14 cellular contexts compared by ENCODE assay signal in the genomic region with DNA sequence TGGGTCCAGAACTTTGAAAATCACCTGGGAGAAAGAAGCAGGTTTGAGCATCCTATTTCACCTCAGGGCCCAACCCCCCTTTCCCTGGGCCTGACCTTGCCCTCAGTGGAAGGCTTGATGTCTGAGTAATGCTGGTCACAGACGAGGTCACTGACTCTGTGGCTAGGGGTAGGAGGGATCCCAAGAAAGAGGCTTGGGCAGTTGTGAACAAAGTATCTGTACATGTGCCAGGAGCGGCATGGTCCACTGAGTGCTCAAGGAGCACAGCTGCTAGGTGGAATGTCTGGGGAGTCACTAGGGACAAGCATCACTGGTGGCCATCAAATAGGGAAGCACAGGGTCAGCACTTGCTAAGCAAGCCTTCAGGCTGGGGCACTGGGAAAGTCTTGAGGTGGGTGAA. TPM values are rescaled to one million over a fixed set of nuclear protein-coding genes. Genes with fewer than 3 reads are reported as not detected.
A peak's percentile ranks its signal among the peaks of the same experiment; 100 is the strongest.
DNase-seq lines count a peak whose midpoint lies in the region; ATAC-seq, FAIRE-seq and TF ChIP-seq lines count a peak whose summit lies in the region.
"Had no signal": no experiment of that assay in that cellular context is flagged by ENCODE, and none has a peak within 500 bp of the region (broad histone marks: within the 10 kb centered on the region; RNA-seq: fewer than 3 reads in every experiment).

No MANE protein-coding gene starts in this region.

- no TSS peak for BruUV-seq in Panc1 (replicated peaks; lab: Mats Ljungman, UMichigan)
- BruUV-seq in HepG2 (replicated peaks; lab: Mats Ljungman, UMichigan) = no TSS peak

- no peaks in the 10 kb centered on the region for H3K79me2 ChIP-seq in HepG2 (ENCODE audit: insufficient read depth, low read length)

- H3K9me3 Mint-ChIP-seq in CD14-positive monocyte = no peaks in the 10 kb centered on the region
- no peaks in the 10 kb centered on the region for H3K9me3 Mint-ChIP-seq in activated CD8-positive, alpha-beta T cell treated with anti-CD3 and anti-CD28 coated beads for 36 hours
- H3K9me3 Mint-ChIP-seq: endodermal cell, H9 had no signal

- H3K4me3 ChIP-seq in Panc1 (ENCODE audit: low read depth in 2 of 2, low read length in 2 of 2) (no peak overlapping the region), HepG2 (replicated peaks in 1 of 3; ENCODE audit: insufficient read depth in 1 of 3, low read depth in 2 of 3, low read length in 3 of 3) (no peak overlapping the region), foreskin fibroblast (ENCODE audit: low read depth in 1 of 2, low read length in 2 of 2) (no peak overlapping the region)
- H3K4me3 ChIP-seq: mucosa of descending colon, sigmoid colon, testis had no signal

- H3K36me3 ChIP-seq in Panc1 (ENCODE audit: control insufficient read depth, insufficient read depth, low read length) (no peaks in the 10 kb centered on the region; the same call in 1 of the 2 replicates), HepG2 (replicated peaks in 1 of 2; ENCODE audit: control insufficient read depth in 1 of 2, insufficient read depth in 2 of 2, low read length in 2 of 2) (peaks cover 3 to 12% of the 10 kb centered on the region in 2 experiments; a peak in 4 of 5 replicates)

- no peak for FAIRE-seq in HepG2 (lab: Jason Lieb, UNC)

- TF ChIP-seq RAD21 in HepG2 (CRISPR knock-in tag; IDR thresholded peaks at IDR 0.05) = no peak

- no peak overlapping the region for H3K9ac ChIP-seq in HepG2 (ENCODE audit: insufficient read depth, low read depth, low read length)

- H3K9me3 ChIP-seq in Panc1 (ENCODE audit: control insufficient read depth, insufficient read depth, low read depth, low read length) (no peaks in the 10 kb centered on the region), HepG2 (ENCODE audit: low read length) (no peaks in the 10 kb centered on the region)
- H3K9me3 ChIP-seq: mucosa of descending colon, sigmoid colon, testis had no signal

- H3K4me2 ChIP-seq in HepG2 (ENCODE audit: low read depth, low read length) = no peak overlapping the region

- DNase-seq in CD14-positive monocyte (ENCODE audit: low spot score) (no peak), Panc1 (ENCODE audit: low read depth, low spot score) (no peak), HepG2 (ENCODE audit: low spot score) (no peak), NCI-H2081 treated with DMSO at 0.1 percent for 48 hours (lab: John Stamatoyannopoulos, UW) (no peak), foreskin fibroblast (no peak)
- no peak for DNase-seq in activated CD8-positive, alpha-beta T cell treated with anti-CD3 and anti-CD28 coated beads for 36 hours
- DNase-seq: anterior cingulate cortex, NCI-H1436 treated with DMSO at 0.1 percent for 48 hours, SIG-M5, sigmoid colon had no signal

- TF ChIP-seq EP300 in HepG2 (IDR thresholded peaks at IDR 0.05; ENCODE audit: low read depth in 2 of 2, low read length in 2 of 2) = no peak
- no peak for TF ChIP-seq EP300 in HepG2 (CRISPR knock-in tag; IDR thresholded peaks at IDR 0.05; ENCODE audit: borderline replicate concordance)

- peaks cover 0 to 3% (median 2%) of the 10 kb centered on the region in 3 donors for H3K27me3 Mint-ChIP-seq in CD14-positive monocyte (ENCODE audit: low read depth in 3 of 3)
- H3K27me3 Mint-ChIP-seq in activated CD8-positive, alpha-beta T cell treated with anti-CD3 and anti-CD28 coated beads for 36 hours = no peaks in the 10 kb centered on the region

- ATAC-seq in Panc1 (peak; percentile 14), HepG2 (peak; percentile 23)
- no peak for ATAC-seq in activated CD8-positive, alpha-beta T cell treated with anti-CD3 and anti-CD28 coated beads for 36 hours

- no peak overlapping the region for H3K4me3 Mint-ChIP-seq in CD14-positive monocyte
- no peak overlapping the region for H3K4me3 Mint-ChIP-seq in activated CD8-positive, alpha-beta T cell treated with anti-CD3 and anti-CD28 coated beads for 36 hours
- H3K4me3 Mint-ChIP-seq: endodermal cell, H9 had no signal

- CTCF ChIA-PET in Panc1 (lab: Charles Lee) (interaction anchor here (0.7 to 1.0 kb wide), 2 partner anchors 65 to 467 kb away, joined by 3 to 5 read pairs; a partner anchor contains a TSS), HepG2 (lab: Yijun Ruan, JAX; ENCODE audit: low intra/inter-chr PET ratio, low total read pairs) (no interaction called here)
- CTCF ChIA-PET in activated CD8-positive, alpha-beta T cell treated with anti-CD3 and anti-CD28 coated beads for 36 hours (lab: Charles Lee) = interaction anchor here (1.4 to 2.7 kb wide), 3 partner anchors 12 to 290 kb away, joined by 4 to 17 read pairs (median 13); a partner anchor contains a TSS

- peaks cover 12% of the 10 kb centered on the region for H3K4me1 Mint-ChIP-seq in CD14-positive monocyte
- H3K4me1 Mint-ChIP-seq in activated CD8-positive, alpha-beta T cell treated with anti-CD3 and anti-CD28 coated beads for 36 hours (ENCODE audit: low read depth) = peaks cover 23% of the 10 kb centered on the region
- H3K4me1 Mint-ChIP-seq: endodermal cell had no signal

- in situ Hi-C loops in Panc1 (cut with HindIII; ENCODE audit: low pct_unique_long_range_greater_than_20kb, low sequenced_read_pairs) = no loop called here
- in situ Hi-C loops in HepG2 (cut with HindIII; ENCODE audit: extremely low pct_ligation_motif_present, low pct_unique_long_range_greater_than_20kb) = loop anchor here (25.0 kb wide), 1 partner anchor 279 kb away; a partner anchor contains a TSS

- no peaks in the 10 kb centered on the region for H4K20me1 ChIP-seq in HepG2 (ENCODE audit: insufficient read depth, low read length)

- POLR2A ChIA-PET in Panc1 (lab: Charles Lee) (no interaction called here), HepG2 (lab: Yijun Ruan, JAX) (interaction anchor here (0.8 to 1.9 kb wide), 3 partner anchors 12 to 26 kb away, joined by 3 to 5 read pairs (median 4); a partner anchor contains a TSS)
- POLR2A ChIA-PET in activated CD8-positive, alpha-beta T cell treated with anti-CD3 and anti-CD28 coated beads for 36 hours (lab: Charles Lee) = interaction anchor here (2.9 kb wide), 1 partner anchor 65 kb away, joined by 14 read pairs; a partner anchor contains a TSS

- H3K4me1 ChIP-seq in Panc1 (ENCODE audit: control insufficient read depth, insufficient read depth, low read length) (no peaks in the 10 kb centered on the region), HepG2 (ENCODE audit: insufficient read depth, low read length) (peaks cover 14% of the 10 kb centered on the region)
- H3K4me1 ChIP-seq: sigmoid colon, testis had no signal

- H3K27me3 ChIP-seq in Panc1 (ENCODE audit: control insufficient read depth, insufficient read depth, low read length) (no peaks in the 10 kb centered on the region), HepG2 (ENCODE audit: control insufficient read depth in 1 of 2, insufficient read depth in 2 of 2, low read length in 2 of 2) (no peaks in the 10 kb centered on the region)
- H3K27me3 ChIP-seq: sigmoid colon, testis had no signal

- H3K36me3 Mint-ChIP-seq in CD14-positive monocyte = peaks cover 15 to 29% of the 10 kb centered on the region in 2 donors
- peaks cover 11% of the 10 kb centered on the region for H3K36me3 Mint-ChIP-seq in activated CD8-positive, alpha-beta T cell treated with anti-CD3 and anti-CD28 coated beads for 36 hours (ENCODE audit: low read depth)

- intact Hi-C loops in CD14-positive monocyte (cut with micrococcal nuclease) = loop anchor here (5.0 to 10.0 kb wide), 2 partner anchors 164 to 171 kb away; a partner anchor contains a TSS
- intact Hi-C loops in Panc1 (cut with micrococcal nuclease; ENCODE audit: unreplicated experiment) = no loop called here
- intact Hi-C loops in HepG2 (cut with micrococcal nuclease; ENCODE audit: unreplicated experiment) = loop anchor here (5.0 kb wide), 1 partner anchor 171 kb away; no protein-coding TSS in a partner anchor
- intact Hi-C loops in activated CD8-positive, alpha-beta T cell treated with anti-CD3 and anti-CD28 coated beads for 36 hours (cut with micrococcal nuclease) = loop anchor here (2.0 kb wide), 1 partner anchor 64 kb away; a partner anchor contains a TSS

- TF ChIP-seq CTCF in CD14-positive monocyte (IDR thresholded peaks at IDR 0.05) (no peak), Panc1 (IDR thresholded peaks at IDR 0.05) (no peak), HepG2 (CRISPR knock-in tag; IDR thresholded peaks at IDR 0.05) (no peak), foreskin fibroblast (IDR thresholded peaks at IDR 0.05; ENCODE audit: low read depth, low read length) (no peak)
- no peak for TF ChIP-seq CTCF in activated CD8-positive, alpha-beta T cell treated with anti-CD3 and anti-CD28 coated beads for 36 hours (IDR thresholded peaks at IDR 0.05)

- H3K27ac ChIP-seq in Panc1 (ENCODE audit: low read length) (no peak overlapping the region), HepG2 (ENCODE audit: extremely low read length, insufficient read depth, low read length) (no peak overlapping the region)
- H3K27ac ChIP-seq: sigmoid colon, testis had no signal

- 56% methylated on average over 2 of the region's 2 CpGs for WGBS in HepG2 (ENCODE audit: low lambda C conversion rate)

- no peak for TF ChIP-seq POLR2A in HepG2 (IDR thresholded peaks at IDR 0.05; ENCODE audit: insufficient read depth in 1 of 2, low read depth in 2 of 2, low read length in 2 of 2)

- H3K27ac Mint-ChIP-seq in CD14-positive monocyte = peak overlapping the region in 4 of 7 donors; percentile 10 to 36 (median 26)
- H3K27ac Mint-ChIP-seq in activated CD8-positive, alpha-beta T cell treated with anti-CD3 and anti-CD28 coated beads for 36 hours = no peak overlapping the region
- H3K27ac Mint-ChIP-seq: endodermal cell had no signal

- H2AFZ ChIP-seq in HepG2 (ENCODE audit: low read length) = no peak overlapping the region

RNA-seq across cellular contexts. Expression of a gene that starts 7.3 kb away (rescaled TPM):
- 1 to 10 TPM; 1.0 to 1.2 TPM for polyA plus RNA-seq in CD14-positive monocyte
- 14.1 TPM for total RNA-seq in Panc1 (2021; ENCODE audit: unreplicated experiment)
- polyA plus RNA-seq in Panc1 (2012; ENCODE audit: insufficient read length) = 19.7 TPM
- 13.3 and 14.3 TPM in 2 replicates for total RNA-seq in HepG2 (2016; rRNA removed; fragmentation: Illumina TruSeq; extraction: Trizol)
- 4.1 and 4.7 TPM in 2 replicates for total RNA-seq in HepG2 (2016; cell fraction: cytosol; rRNA removed; fragmentation: Illumina TruSeq; extraction: Trizol; ENCODE audit: low read depth)
- 12.6 and 13.9 TPM in 2 replicates for total RNA-seq in HepG2 (2016; cell fraction: insoluble cytoplasmic fraction; rRNA removed; fragmentation: Illumina TruSeq; extraction: Trizol)
- total RNA-seq in HepG2 (2016; cell fraction: membrane; rRNA removed; fragmentation: Illumina TruSeq; extraction: Trizol) = 10.5 and 10.7 TPM in 2 replicates
- total RNA-seq in HepG2 (2016; cell fraction: nucleus; rRNA removed; fragmentation: Illumina TruSeq; extraction: Trizol) = 9.0 and 9.1 TPM in 2 replicates
- polyA plus RNA-seq in HepG2 (2011; rRNA removed) = 9.7 and 14.9 TPM in 2 replicates
- polyA plus RNA-seq in HepG2 (2011; cell fraction: cytosol; rRNA removed) = 11.8 and 15.0 TPM in 2 replicates
- polyA plus RNA-seq in HepG2 (2011; cell fraction: nucleus; rRNA removed) = 12.1 and 12.2 TPM in 2 replicates
- 6.4 and 7.7 TPM in 2 replicates for polyA plus RNA-seq in HepG2 (2012)
- polyA plus RNA-seq in HepG2 (2016; cell fraction: cytosol; fragmentation: Illumina TruSeq; extraction: Trizol; ENCODE audit: low read depth) = 2.1 and 3.0 TPM in 2 replicates
- 15.2 TPM in 2 replicates for polyA plus RNA-seq in HepG2 (2016; cell fraction: insoluble cytoplasmic fraction; fragmentation: Illumina TruSeq; extraction: Trizol; ENCODE audit: low read depth)
- 5.5 and 5.6 TPM in 2 replicates for polyA plus RNA-seq in HepG2 (2016; cell fraction: membrane; fragmentation: Illumina TruSeq; extraction: Trizol; ENCODE audit: low read depth)
- 9.9 and 12.2 TPM in 2 replicates for polyA plus RNA-seq in HepG2 (2016; cell fraction: nucleus; fragmentation: Illumina TruSeq; extraction: Trizol; ENCODE audit: insufficient read depth, low read depth)
- 56.3 and 64.8 TPM in 2 replicates for polyA minus RNA-seq in HepG2 (2011; rRNA and poly(A)+ RNA removed; ENCODE audit: low replicate concordance)
- polyA minus RNA-seq in HepG2 (2011; cell fraction: cytosol; rRNA and poly(A)+ RNA removed) = 9.1 and 9.9 TPM in 2 replicates
- 24.2 and 24.7 TPM in 2 replicates for polyA minus RNA-seq in HepG2 (2011; cell fraction: nucleus; rRNA and poly(A)+ RNA removed)
- total RNA-seq in activated CD8-positive, alpha-beta T cell treated with anti-CD3 and anti-CD28 coated beads for 36 hours = 10 to 100 TPM; 18.1 to 18.7 TPM

RNA-seq across cellular contexts. Expression of a gene that starts 12.6 kb away (rescaled TPM):
- 10 to 100 TPM in 1 of 2 donors, 1 to 10 TPM in 1; 7.5 to 12.9 TPM for polyA plus RNA-seq in CD14-positive monocyte
- 6.8 TPM for total RNA-seq in Panc1 (2021; ENCODE audit: unreplicated experiment)
- 9.9 TPM for polyA plus RNA-seq in Panc1 (2012; ENCODE audit: insufficient read length)
- total RNA-seq in HepG2 (2016; rRNA removed; fragmentation: Illumina TruSeq; extraction: Trizol) = 17.2 and 17.7 TPM in 2 replicates
- total RNA-seq in HepG2 (2016; cell fraction: cytosol; rRNA removed; fragmentation: Illumina TruSeq; extraction: Trizol; ENCODE audit: low read depth) = 5.3 and 6.0 TPM in 2 replicates
- total RNA-seq in HepG2 (2016; cell fraction: insoluble cytoplasmic fraction; rRNA removed; fragmentation: Illumina TruSeq; extraction: Trizol) = 18.2 and 18.3 TPM in 2 replicates
- 12.5 and 13.9 TPM in 2 replicates for total RNA-seq in HepG2 (2016; cell fraction: membrane; rRNA removed; fragmentation: Illumina TruSeq; extraction: Trizol)
- 9.8 and 11.3 TPM in 2 replicates for total RNA-seq in HepG2 (2016; cell fraction: nucleus; rRNA removed; fragmentation: Illumina TruSeq; extraction: Trizol)
- polyA plus RNA-seq in HepG2 (2011; rRNA removed) = 17.8 and 25.3 TPM in 2 replicates
- 22.1 and 25.8 TPM in 2 replicates for polyA plus RNA-seq in HepG2 (2011; cell fraction: cytosol; rRNA removed)
- polyA plus RNA-seq in HepG2 (2011; cell fraction: nucleus; rRNA removed) = 23.7 and 30.7 TPM in 2 replicates
- polyA plus RNA-seq in HepG2 (2012) = 10.3 and 15.5 TPM in 2 replicates
- polyA plus RNA-seq in HepG2 (2016; cell fraction: cytosol; fragmentation: Illumina TruSeq; extraction: Trizol; ENCODE audit: low read depth) = 3.5 and 4.4 TPM in 2 replicates
- 15.1 and 17.0 TPM in 2 replicates for polyA plus RNA-seq in HepG2 (2016; cell fraction: insoluble cytoplasmic fraction; fragmentation: Illumina TruSeq; extraction: Trizol; ENCODE audit: low read depth)
- 8.7 and 9.4 TPM in 2 replicates for polyA plus RNA-seq in HepG2 (2016; cell fraction: membrane; fragmentation: Illumina TruSeq; extraction: Trizol; ENCODE audit: low read depth)
- polyA plus RNA-seq in HepG2 (2016; cell fraction: nucleus; fragmentation: Illumina TruSeq; extraction: Trizol; ENCODE audit: insufficient read depth, low read depth) = 19.1 and 19.7 TPM in 2 replicates
- polyA minus RNA-seq in HepG2 (2011; rRNA and poly(A)+ RNA removed; ENCODE audit: low replicate concordance) = 1.0 and 28.1 TPM in 2 replicates
- 8.4 and 13.7 TPM in 2 replicates for polyA minus RNA-seq in HepG2 (2011; cell fraction: cytosol; rRNA and poly(A)+ RNA removed)
- polyA minus RNA-seq in HepG2 (2011; cell fraction: nucleus; rRNA and poly(A)+ RNA removed) = 9.1 and 15.0 TPM in 2 replicates
- 1 to 10 TPM; 1.3 to 2.2 TPM for total RNA-seq in activated CD8-positive, alpha-beta T cell treated with anti-CD3 and anti-CD28 coated beads for 36 hours

RNA-seq across cellular contexts. Expression of a gene that starts 25.9 kb away (rescaled TPM):
- polyA plus RNA-seq in CD14-positive monocyte = 1 to 10 TPM; 4.0 to 7.6 TPM
- total RNA-seq in Panc1 (2021; ENCODE audit: unreplicated experiment) = 189 TPM
- polyA plus RNA-seq in Panc1 (2012; ENCODE audit: insufficient read length) = 252 TPM
- total RNA-seq in HepG2 (2016; rRNA removed; fragmentation: Illumina TruSeq; extraction: Trizol) = 67.9 and 208 TPM in 2 replicates
- 13.5 and 15.2 TPM in 2 replicates for total RNA-seq in HepG2 (2016; cell fraction: cytosol; rRNA removed; fragmentation: Illumina TruSeq; extraction: Trizol; ENCODE audit: low read depth)
- total RNA-seq in HepG2 (2016; cell fraction: insoluble cytoplasmic fraction; rRNA removed; fragmentation: Illumina TruSeq; extraction: Trizol) = 56.7 and 217 TPM in 2 replicates
- 16.6 and 17.9 TPM in 2 replicates for total RNA-seq in HepG2 (2016; cell fraction: membrane; rRNA removed; fragmentation: Illumina TruSeq; extraction: Trizol)
- total RNA-seq in HepG2 (2016; cell fraction: nucleus; rRNA removed; fragmentation: Illumina TruSeq; extraction: Trizol) = 198 and 230 TPM in 2 replicates
- polyA plus RNA-seq in HepG2 (2011; rRNA removed) = 443 and 619 TPM in 2 replicates
- polyA plus RNA-seq in HepG2 (2011; cell fraction: cytosol; rRNA removed) = 165 and 171 TPM in 2 replicates
- polyA plus RNA-seq in HepG2 (2011; cell fraction: nucleus; rRNA removed) = 2,056 and 2,231 TPM in 2 replicates
- 234 and 362 TPM in 2 replicates for polyA plus RNA-seq in HepG2 (2012)
- polyA plus RNA-seq in HepG2 (2016; cell fraction: cytosol; fragmentation: Illumina TruSeq; extraction: Trizol; ENCODE audit: low read depth) = 7.4 and 10.4 TPM in 2 replicates
- polyA plus RNA-seq in HepG2 (2016; cell fraction: insoluble cytoplasmic fraction; fragmentation: Illumina TruSeq; extraction: Trizol; ENCODE audit: low read depth) = 45.9 and 61.9 TPM in 2 replicates
- 9.9 and 13.5 TPM in 2 replicates for polyA plus RNA-seq in HepG2 (2016; cell fraction: membrane; fragmentation: Illumina TruSeq; extraction: Trizol; ENCODE audit: low read depth)
- 423 and 430 TPM in 2 replicates for polyA plus RNA-seq in HepG2 (2016; cell fraction: nucleus; fragmentation: Illumina TruSeq; extraction: Trizol; ENCODE audit: insufficient read depth, low read depth)
- 13.3 and 724 TPM in 2 replicates for polyA minus RNA-seq in HepG2 (2011; rRNA and poly(A)+ RNA removed; ENCODE audit: low replicate concordance)
- polyA minus RNA-seq in HepG2 (2011; cell fraction: cytosol; rRNA and poly(A)+ RNA removed) = 108 and 211 TPM in 2 replicates
- polyA minus RNA-seq in HepG2 (2011; cell fraction: nucleus; rRNA and poly(A)+ RNA removed) = 147 and 217 TPM in 2 replicates
- not detected for total RNA-seq in activated CD8-positive, alpha-beta T cell treated with anti-CD3 and anti-CD28 coated beads for 36 hours

RNA-seq across cellular contexts. Expression of a gene that starts 38.2 kb away (rescaled TPM):
- polyA plus RNA-seq in CD14-positive monocyte (10 to 100 TPM; 18.4 to 24.1 TPM), HepG2 (2011; rRNA removed) (28.3 and 36.6 TPM in 2 replicates)
- total RNA-seq in Panc1 (2021; ENCODE audit: unreplicated experiment) (60.6 TPM), HepG2 (2016; rRNA removed; fragmentation: Illumina TruSeq; extraction: Trizol) (31.7 and 33.8 TPM in 2 replicates)
- 40.7 TPM for polyA plus RNA-seq in Panc1 (2012; ENCODE audit: insufficient read length)
- 3.2 and 3.3 TPM in 2 replicates for total RNA-seq in HepG2 (2016; cell fraction: cytosol; rRNA removed; fragmentation: Illumina TruSeq; extraction: Trizol; ENCODE audit: low read depth)
- total RNA-seq in HepG2 (2016; cell fraction: insoluble cytoplasmic fraction; rRNA removed; fragmentation: Illumina TruSeq; extraction: Trizol) = 28.9 and 29.8 TPM in 2 replicates
- 7.3 and 7.8 TPM in 2 replicates for total RNA-seq in HepG2 (2016; cell fraction: membrane; rRNA removed; fragmentation: Illumina TruSeq; extraction: Trizol)
- 30.6 and 33.3 TPM in 2 replicates for total RNA-seq in HepG2 (2016; cell fraction: nucleus; rRNA removed; fragmentation: Illumina TruSeq; extraction: Trizol)
- 20.1 and 31.8 TPM in 2 replicates for polyA plus RNA-seq in HepG2 (2011; cell fraction: cytosol; rRNA removed)
- polyA plus RNA-seq in HepG2 (2011; cell fraction: nucleus; rRNA removed) = 90.2 and 110 TPM in 2 replicates
- 21.9 and 23.6 TPM in 2 replicates for polyA plus RNA-seq in HepG2 (2012)
- 0.88 and 1.7 TPM in 2 replicates for polyA plus RNA-seq in HepG2 (2016; cell fraction: cytosol; fragmentation: Illumina TruSeq; extraction: Trizol; ENCODE audit: low read depth)
- 19.6 and 20.4 TPM in 2 replicates for polyA plus RNA-seq in HepG2 (2016; cell fraction: insoluble cytoplasmic fraction; fragmentation: Illumina TruSeq; extraction: Trizol; ENCODE audit: low read depth)
- polyA plus RNA-seq in HepG2 (2016; cell fraction: membrane; fragmentation: Illumina TruSeq; extraction: Trizol; ENCODE audit: low read depth) = 2.9 and 3.5 TPM in 2 replicates
- 46.8 and 50.9 TPM in 2 replicates for polyA plus RNA-seq in HepG2 (2016; cell fraction: nucleus; fragmentation: Illumina TruSeq; extraction: Trizol; ENCODE audit: insufficient read depth, low read depth)
- 183 and 184 TPM in 2 replicates for polyA minus RNA-seq in HepG2 (2011; rRNA and poly(A)+ RNA removed; ENCODE audit: low replicate concordance)
- 23.4 and 29.4 TPM in 2 replicates for polyA minus RNA-seq in HepG2 (2011; cell fraction: cytosol; rRNA and poly(A)+ RNA removed)
- polyA minus RNA-seq in HepG2 (2011; cell fraction: nucleus; rRNA and poly(A)+ RNA removed) = 26.7 and 30.1 TPM in 2 replicates
- total RNA-seq in activated CD8-positive, alpha-beta T cell treated with anti-CD3 and anti-CD28 coated beads for 36 hours = 10 to 100 TPM; 41.0 to 41.6 TPM

RNA-seq across cellular contexts. Expression of a gene that starts 54.2 kb away (rescaled TPM):
- 100 to 1,000 TPM; 142 TPM for polyA plus RNA-seq in CD14-positive monocyte
- total RNA-seq in Panc1 (2021; ENCODE audit: unreplicated experiment) = 186 TPM
- 232 TPM for polyA plus RNA-seq in Panc1 (2012; ENCODE audit: insufficient read length)
- total RNA-seq in HepG2 (2016; rRNA removed; fragmentation: Illumina TruSeq; extraction: Trizol) = 307 and 408 TPM in 2 replicates
- 108 and 142 TPM in 2 replicates for total RNA-seq in HepG2 (2016; cell fraction: cytosol; rRNA removed; fragmentation: Illumina TruSeq; extraction: Trizol; ENCODE audit: low read depth)
- 307 and 376 TPM in 2 replicates for total RNA-seq in HepG2 (2016; cell fraction: insoluble cytoplasmic fraction; rRNA removed; fragmentation: Illumina TruSeq; extraction: Trizol)
- total RNA-seq in HepG2 (2016; cell fraction: membrane; rRNA removed; fragmentation: Illumina TruSeq; extraction: Trizol) = 314 and 352 TPM in 2 replicates
- 221 and 253 TPM in 2 replicates for total RNA-seq in HepG2 (2016; cell fraction: nucleus; rRNA removed; fragmentation: Illumina TruSeq; extraction: Trizol)
- 327 and 419 TPM in 2 replicates for polyA plus RNA-seq in HepG2 (2011; rRNA removed)
- polyA plus RNA-seq in HepG2 (2011; cell fraction: cytosol; rRNA removed) = 412 and 463 TPM in 2 replicates
- 959 and 1,022 TPM in 2 replicates for polyA plus RNA-seq in HepG2 (2011; cell fraction: nucleus; rRNA removed)
- 332 and 451 TPM in 2 replicates for polyA plus RNA-seq in HepG2 (2012)
- polyA plus RNA-seq in HepG2 (2016; cell fraction: cytosol; fragmentation: Illumina TruSeq; extraction: Trizol; ENCODE audit: low read depth) = 127 and 157 TPM in 2 replicates
- 340 and 376 TPM in 2 replicates for polyA plus RNA-seq in HepG2 (2016; cell fraction: insoluble cytoplasmic fraction; fragmentation: Illumina TruSeq; extraction: Trizol; ENCODE audit: low read depth)
- polyA plus RNA-seq in HepG2 (2016; cell fraction: membrane; fragmentation: Illumina TruSeq; extraction: Trizol; ENCODE audit: low read depth) = 292 and 350 TPM in 2 replicates
- 430 and 462 TPM in 2 replicates for polyA plus RNA-seq in HepG2 (2016; cell fraction: nucleus; fragmentation: Illumina TruSeq; extraction: Trizol; ENCODE audit: insufficient read depth, low read depth)
- 258 and 464 TPM in 2 replicates for polyA minus RNA-seq in HepG2 (2011; rRNA and poly(A)+ RNA removed; ENCODE audit: low replicate concordance)
- 175 and 228 TPM in 2 replicates for polyA minus RNA-seq in HepG2 (2011; cell fraction: cytosol; rRNA and poly(A)+ RNA removed)
- 194 and 201 TPM in 2 replicates for polyA minus RNA-seq in HepG2 (2011; cell fraction: nucleus; rRNA and poly(A)+ RNA removed)
- total RNA-seq in activated CD8-positive, alpha-beta T cell treated with anti-CD3 and anti-CD28 coated beads for 36 hours = 100 to 1,000 TPM; 270 to 282 TPM

Comparison
In these comparisons a context has a peak if more than half of its experiments do, and no peak if none do; other contexts are left out.
1. RNA of a gene that starts 25.9 kb away (total RNA-seq): 13.5 to 230 TPM in HepG2 and 189 TPM in Panc1 (single experiment); not detected in activated CD8-positive, alpha-beta T cell treated with anti-CD3 and anti-CD28 coated beads for 36 hours; every median in the first group is over 10 times any median in the second.